Comparison of ENCODE assay signal across 8 cellular contexts in the genomic region with DNA sequence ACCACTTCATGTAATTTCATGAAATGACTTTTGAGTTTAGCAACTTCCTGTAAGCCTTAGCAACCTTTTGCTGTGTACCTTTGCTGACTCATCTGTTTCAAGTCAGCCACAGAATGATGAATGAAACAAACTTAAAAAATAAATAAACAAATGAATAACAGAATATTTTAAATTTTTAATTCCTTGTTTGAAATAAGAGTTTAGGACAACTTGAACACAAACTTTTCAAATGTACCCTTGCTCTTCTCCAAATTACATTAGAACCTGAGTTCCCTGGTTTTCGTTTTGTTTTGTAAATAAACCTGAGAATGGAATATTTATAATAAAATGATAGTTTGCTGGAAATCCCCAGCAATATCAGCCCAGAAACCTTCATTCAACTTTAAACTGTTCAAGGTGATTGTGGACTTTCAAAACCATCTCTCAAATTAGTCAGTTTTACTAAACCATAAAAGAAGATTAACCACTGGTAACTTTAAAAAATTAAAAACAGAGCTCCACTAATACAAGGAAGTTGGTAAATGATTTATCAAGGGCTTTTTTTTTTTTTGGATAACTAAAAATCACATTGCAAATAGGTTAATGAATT. TPM values are rescaled to one million over a fixed set of nuclear protein-coding genes. Genes with fewer than 3 reads are reported as not detected.
DNase-seq lines count a peak whose midpoint lies in the region; ATAC-seq and TF ChIP-seq lines count a peak whose summit lies in the region.

No MANE protein-coding gene starts in this region.

- H3K36me3 Mint-ChIP-seq in chondrocyte (ENCODE audit: low read depth), result no peaks in the 10 kb centered on the region

- no peaks in the 10 kb centered on the region for H3K27me3 ChIP-seq in SJSA1 (replicated peaks)

- no peaks in the 10 kb centered on the region for H3K9me3 Mint-ChIP-seq in chondrocyte (ENCODE audit: low read depth)

- H3K27ac Mint-ChIP-seq in chondrocyte (ENCODE audit: unreplicated experiment), result no peak overlapping the region

- H3K36me3 ChIP-seq in SJSA1, result peaks cover 14% of the 10 kb centered on the region

- no peaks in the 10 kb centered on the region for H3K4me1 Mint-ChIP-seq in chondrocyte (ENCODE audit: low read depth)

- no peak for TF ChIP-seq CTCF in chondrocyte (IDR thresholded peaks at IDR 0.05)

- no peaks in the 10 kb centered on the region for H3K9me3 ChIP-seq in SJSA1 (replicated peaks)

- ATAC-seq in GM19452 (IDR thresholded peaks at IDR 0.05; ENCODE audit: unreplicated experiment) (peak; percentile 88), HG03378 (IDR thresholded peaks at IDR 0.05; ENCODE audit: unreplicated experiment) (peak; percentile 95)

- no peak overlapping the region for H3K4me3 Mint-ChIP-seq in chondrocyte (ENCODE audit: unreplicated experiment)

- H3K27me3 Mint-ChIP-seq in chondrocyte (ENCODE audit: low read depth), result no peaks in the 10 kb centered on the region

- no peak overlapping the region for H3K4me3 ChIP-seq in SJSA1

- peaks cover 80% of the 10 kb centered on the region for H3K4me1 ChIP-seq in SJSA1 (replicated peaks)

- DNase-seq in DMS53 (lab: John Stamatoyannopoulos, UW) (peak; percentile 92), SJSA1 (ENCODE audit: low read depth in 1 of 2, low spot score in 2 of 2) (peak in 1 of 2 experiments; percentile 63), iris pigment epithelial cell (ENCODE audit: low read depth) (peak; percentile 82), chondrocyte (ENCODE audit: low spot score) (no peak), NCI-H2107 treated with DMSO at 0.1 percent for 48 hours (lab: John Stamatoyannopoulos, UW; ENCODE audit: unreplicated experiment) (no peak)
- DNase-seq in stimulated activated CD4-positive, alpha-beta T cell treated with anti-CD3 and anti-CD28 coated beads, Interleukin-12 subunit alpha, Interleukin-12 subunit beta, amount 100 ng/mL, for 4 hours, result no peak

- H3K27ac ChIP-seq in SJSA1, result peak overlapping the region; percentile 84

RNA-seq across cellular contexts. Expression of a gene that starts 10.1 kb away (rescaled TPM):
- total RNA-seq in SJSA1 (2014; rRNA removed; shearing (Covaris generic)), result 36.7 and 56.6 TPM in 2 replicates
- total RNA-seq in chondrocyte, result 1.1 to 2.9 TPM (median 1.2 TPM) in 3 replicates

Comparison
In these comparisons a context has a peak if more than half of its experiments do, and no peak if none do; other contexts are left out.
1. DNase-seq: peak in DMS53 (single experiment) and iris pigment epithelial cell (single experiment); none in stimulated activated CD4-positive, alpha-beta T cell treated with anti-CD3 and anti-CD28 coated beads, Interleukin-12 subunit alpha, Interleukin-12 subunit beta, amount 100 ng/mL, for 4 hours (single experiment), chondrocyte (single experiment) and NCI-H2107 treated with DMSO at 0.1 percent for 48 hours (single experiment).